7 cellular contexts compared by ENCODE assay signal in genomic region chr19:18464646-18465045, GRCh38. TPM values are rescaled to one million over a fixed set of nuclear protein-coding genes. Genes with fewer than 3 reads are reported as not detected.
DNase-seq lines count a peak whose midpoint lies in the region; FAIRE-seq lines count a peak whose summit lies in the region.

No MANE protein-coding gene starts in this region.

- peak overlapping the region; percentile 99 for H3K27ac ChIP-seq in temporal lobe (ENCODE audit: low read depth, low read length)

- DNase-seq in NCI-H1105 treated with DMSO at 0.1 percent for 48 hours (lab: John Stamatoyannopoulos, UW) (peak; percentile 73), anterior cingulate cortex (lab: John Stamatoyannopoulos, UW) (peak in 55 of 58 donors; percentile 10 to 91 (median 75)), SIG-M5 treated with dmso at 0.1 percent for 504 hours (lab: John Stamatoyannopoulos, UW; ENCODE audit: unreplicated experiment) (no peak), cortex of kidney (lab: John Stamatoyannopoulos, UW) (no peak)
- no peak for DNase-seq in stimulated activated CD4-positive, alpha-beta T cell treated with anti-CD3 and anti-CD28 coated beads, Interleukin-4, amount 100 ng/mL, for 4 hours

- peak; percentile 87 for FAIRE-seq in islet of Langerhans (lab: Jason Lieb, UNC)

RNA-seq across cellular contexts. Expression of gene ISYNA1, which starts 26.7 kb away (rescaled TPM):
- 80.4 TPM for total RNA-seq in temporal lobe

RNA-seq across cellular contexts. Expression of gene SSBP4, which starts 45.4 kb away (rescaled TPM):
- 52.1 TPM for total RNA-seq in temporal lobe

RNA-seq across cellular contexts. Expression of gene ELL, which starts 57.2 kb away (rescaled TPM):
- total RNA-seq in temporal lobe, result 5.2 TPM

Comparison
In these comparisons a context has a peak if more than half of its experiments do, and no peak if none do; other contexts are left out.
1. DNase-seq: peak in NCI-H1105 treated with DMSO at 0.1 percent for 48 hours (single experiment) and anterior cingulate cortex (55 of 58); none in stimulated activated CD4-positive, alpha-beta T cell treated with anti-CD3 and anti-CD28 coated beads, Interleukin-4, amount 100 ng/mL, for 4 hours (0 of 2), SIG-M5 treated with dmso at 0.1 percent for 504 hours (single experiment) and cortex of kidney (single experiment).